ENCODE assay signal across 22 cellular contexts in the genomic region with DNA sequence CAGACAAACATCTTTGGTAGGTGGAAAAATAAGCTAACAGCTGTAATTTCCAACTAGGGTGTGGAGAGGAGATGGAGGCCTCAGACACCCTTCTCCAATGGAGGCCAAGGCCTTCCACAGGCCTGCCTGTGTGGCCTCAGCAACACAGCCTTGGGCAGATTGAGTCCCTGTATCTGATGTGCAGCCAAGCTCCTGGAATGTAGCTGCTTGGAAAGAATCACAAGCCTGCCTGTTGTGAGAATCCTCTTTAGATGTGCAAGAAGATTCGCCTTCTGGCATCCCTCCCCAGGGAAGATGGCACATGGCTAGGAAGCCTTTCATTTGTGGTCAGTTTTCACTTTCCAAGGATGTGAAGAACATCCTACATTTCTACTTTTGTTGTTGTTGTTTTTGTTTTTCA.
DNase-seq lines count a peak whose midpoint lies in the region; ATAC-seq, FAIRE-seq and TF ChIP-seq lines count a peak whose summit lies in the region.
"Had no signal": no experiment of that assay in that cellular context is flagged by ENCODE, and none has a peak within 500 bp of the region (broad histone marks: within the 10 kb centered on the region; RNA-seq: fewer than 3 reads in every experiment).

No MANE protein-coding gene starts in this region.

- no peaks in the 10 kb centered on the region for H3K36me3 Mint-ChIP-seq in nephron progenitor cell (ENCODE audit: low read depth)
- H3K36me3 Mint-ChIP-seq: CD8-positive, alpha-beta T cell had no signal

- H3K9me3 Mint-ChIP-seq in nephron progenitor cell, result no peaks in the 10 kb centered on the region
- H3K9me3 Mint-ChIP-seq: CD4-positive, alpha-beta T cell; CD8-positive, alpha-beta T cell had no signal

- ATAC-seq in sciatic nerve, result peak; percentile 38
- ATAC-seq: A549; CD8-positive, alpha-beta T cell; GM12878 had no signal

- H3K27me3 Mint-ChIP-seq in nephron progenitor cell (ENCODE audit: low read depth, poor library complexity), result peaks cover 8% of the 10 kb centered on the region

- intact Hi-C loops in sciatic nerve (cut with DNase I), result no loop called here
- intact Hi-C loops in cardiac septum (cut with DNase I), result no loop called here

- H3K4me1 Mint-ChIP-seq in nephron progenitor cell, result peaks cover 25% of the 10 kb centered on the region
- H3K4me1 Mint-ChIP-seq: B cell had no signal

- no peak for TF ChIP-seq CTCF in nephron progenitor cell (IDR thresholded peaks at IDR 0.05)

- H3K27ac Mint-ChIP-seq in nephron progenitor cell, result peak overlapping the region; percentile 15
- H3K27ac Mint-ChIP-seq: B cell; CD4-positive, alpha-beta T cell; CD8-positive, alpha-beta T cell had no signal

- DNase-seq in GM03348 (ENCODE audit: low spot score), result peak; percentile 0
- no peak for DNase-seq in nephron progenitor cell
- DNase-seq in sciatic nerve (ENCODE audit: low spot score), result no peak
- DNase-seq in urothelium cell line (ENCODE audit: low spot score), result no peak
- DNase-seq in cardiac septum (ENCODE audit: low spot score), result no peak
- DNase-seq in activated CD8-positive, alpha-beta memory T cell treated with anti-CD3 and anti-CD28 coated beads for 24 hours, result no peak
- DNase-seq in activated naive CD4-positive, alpha-beta T cell (lab: John Stamatoyannopoulos, UW), result no peak
- DNase-seq: AML-193; Caco-2; Calu3; CD4-positive, alpha-beta T cell; CD8-positive, alpha-beta T cell; DMS79 treated with DMSO at 0.1 percent for 48 hours; GF-D8 had no signal

- FAIRE-seq in urothelium cell line (lab: Jason Lieb, UNC), result peak; percentile 48
- FAIRE-seq: A549, D721Med, G401.6, GM12878, GM12892, GM18507, GM19239 had no signal

- no peak overlapping the region for H3K4me3 Mint-ChIP-seq in nephron progenitor cell
- H3K4me3 Mint-ChIP-seq: B cell; CD4-positive, alpha-beta T cell; CD8-positive, alpha-beta T cell had no signal
